In the genomic region with DNA sequence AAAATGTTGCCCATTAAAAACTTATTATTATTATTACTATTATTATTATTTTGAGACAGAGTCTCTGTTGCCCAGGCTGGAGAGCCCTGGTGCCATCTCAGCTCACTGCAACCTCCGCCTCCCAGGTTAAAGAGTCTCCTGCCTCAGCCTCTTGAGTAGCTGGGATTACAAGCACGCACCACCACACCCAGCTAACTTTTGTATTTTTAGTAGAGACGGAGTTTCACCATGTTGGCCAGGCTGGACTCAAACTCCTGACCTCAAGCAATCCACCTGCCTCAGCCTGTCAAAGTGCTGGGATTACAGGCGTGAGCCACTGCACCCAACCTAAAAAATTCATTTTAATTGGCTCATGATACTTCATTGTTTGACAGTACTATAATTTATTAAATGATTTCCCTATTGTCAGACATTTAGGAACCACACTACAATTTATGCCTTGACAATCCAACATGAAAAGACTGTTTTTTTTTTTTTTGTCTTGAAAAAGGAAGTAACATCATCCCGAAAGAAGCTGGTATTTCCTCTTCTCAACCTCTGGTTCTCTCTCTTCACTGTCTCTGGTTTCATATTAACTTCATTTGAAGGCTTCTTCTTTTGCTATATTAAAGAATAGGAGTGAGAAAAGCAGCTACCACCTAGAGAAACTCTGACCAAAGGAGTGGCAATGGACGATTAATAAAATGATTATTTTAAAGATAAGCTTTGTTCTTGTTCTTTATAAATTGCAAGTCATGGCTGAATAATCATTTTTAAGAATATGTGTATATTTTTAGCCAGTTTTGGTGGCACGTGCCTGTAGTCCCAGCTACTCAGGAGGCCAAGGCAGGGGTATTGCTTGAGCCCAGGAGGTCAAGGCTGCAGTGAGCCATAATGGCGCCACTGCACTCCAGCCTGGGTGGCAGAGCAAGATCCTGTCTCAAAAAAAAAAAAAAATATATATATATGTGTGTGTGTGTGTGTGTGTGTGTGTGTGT, we compare ENCODE assay signal across 8 cellular contexts. TPM values are rescaled to one million over a fixed set of nuclear protein-coding genes. Genes with fewer than 3 reads are reported as not detected.
A peak's percentile ranks its signal among the peaks of the same experiment; 100 is the strongest.
DNase-seq lines count a peak whose midpoint lies in the region; ATAC-seq, FAIRE-seq and TF ChIP-seq lines count a peak whose summit lies in the region.
"Not testable (repeated sequence)": the region's sequence is repeated elsewhere in the genome, so short reads cannot be mapped to it uniquely, and the experiment has no call there.

No MANE protein-coding gene starts in this region.

- CTCF ChIA-PET in K562 (lab: Yijun Ruan, JAX; ENCODE audit: low intra/inter-chr PET ratio); HepG2 (lab: Yijun Ruan, JAX; ENCODE audit: low intra/inter-chr PET ratio, low total read pairs): not testable (repeated sequence)

- not testable (repeated sequence) for TF ChIP-seq EP300 in K562 (IDR thresholded peaks at IDR 0.05; ENCODE audit: low read length); HepG2 (IDR thresholded peaks at IDR 0.05; ENCODE audit: low read depth in 2 of 2, low read length in 2 of 2); HepG2 (CRISPR knock-in tag; IDR thresholded peaks at IDR 0.05; ENCODE audit: borderline replicate concordance)

- not testable (repeated sequence) for TF ChIP-seq POLR2A in K562 (conservative IDR thresholded peaks at IDR 0.05); HepG2 (IDR thresholded peaks at IDR 0.05; ENCODE audit: insufficient read depth in 1 of 2, low read depth in 2 of 2, low read length in 2 of 2)

- peaks cover 32 to 44% of the 10 kb centered on the region in 2 experiments; a peak in 4 of 5 replicates for H3K27me3 ChIP-seq in K562 (ENCODE audit: control insufficient read depth in 2 of 2, insufficient read depth in 2 of 2, low read length in 2 of 2)
- not testable (repeated sequence) for H3K27me3 ChIP-seq in HepG2 (ENCODE audit: control insufficient read depth in 1 of 2, insufficient read depth in 2 of 2, low read length in 2 of 2); upper lobe of right lung

- not testable (repeated sequence) for H3K9ac ChIP-seq in K562 (ENCODE audit: insufficient read depth in 1 of 2, low read depth in 2 of 2, low read length in 2 of 2); HepG2 (ENCODE audit: insufficient read depth, low read depth, low read length)

- H2AFZ ChIP-seq in K562 (ENCODE audit: low read depth, low read length); HepG2 (ENCODE audit: low read length): not testable (repeated sequence)

- not testable (repeated sequence) for TF ChIP-seq RAD21 in K562 (CRISPR knock-in tag; conservative IDR thresholded peaks at IDR 0.05 in 1 of 2, IDR thresholded peaks at IDR 0.05 in 1 of 2); HepG2 (CRISPR knock-in tag; IDR thresholded peaks at IDR 0.05)

- not testable (repeated sequence) for H3K79me2 ChIP-seq in K562 (ENCODE audit: control insufficient read depth, insufficient read depth, low read length); HepG2 (ENCODE audit: insufficient read depth, low read length)

- H3K9me3 ChIP-seq in K562 (replicated peaks; ENCODE audit: control insufficient read depth, insufficient read depth, low read depth, low read length); HepG2 (ENCODE audit: low read length); upper lobe of right lung: not testable (repeated sequence)

- not testable (repeated sequence) for H3K36me3 ChIP-seq in K562 (ENCODE audit: control insufficient read depth, insufficient read depth, low read length); HepG2 (replicated peaks in 1 of 2; ENCODE audit: control insufficient read depth in 1 of 2, insufficient read depth in 2 of 2, low read length in 2 of 2); upper lobe of right lung

- not testable (repeated sequence) for H3K4me3 ChIP-seq in K562; HepG2 (replicated peaks in 1 of 3; ENCODE audit: insufficient read depth in 1 of 3, low read depth in 2 of 3, low read length in 3 of 3); upper lobe of right lung

- not testable (repeated sequence) for FAIRE-seq in K562 (lab: Jason Lieb, UNC); HepG2 (lab: Jason Lieb, UNC)

- POLR2A ChIA-PET in K562 (lab: Yijun Ruan, JAX): interaction anchor here (0.5 to 1.1 kb wide), 2 partner anchors 26 to 617 kb away, joined by 3 to 4 read pairs; no protein-coding TSS in a partner anchor
- POLR2A ChIA-PET in HepG2 (lab: Yijun Ruan, JAX): not testable (repeated sequence)

- not testable (repeated sequence) for H3K4me2 ChIP-seq in K562 (ENCODE audit: insufficient read depth, low read length); HepG2 (ENCODE audit: low read depth, low read length)

- intact Hi-C loops in K562 (cut with micrococcal nuclease); HepG2 (cut with micrococcal nuclease; ENCODE audit: unreplicated experiment); upper lobe of right lung (cut with DNase I): not testable (repeated sequence)

- H3K4me1 ChIP-seq in K562 (replicated peaks in 1 of 2; ENCODE audit: control insufficient read depth in 2 of 2, insufficient read depth in 2 of 2, low read length in 2 of 2); upper lobe of right lung: not testable (repeated sequence)
- peaks cover 34% of the 10 kb centered on the region for H3K4me1 ChIP-seq in HepG2 (ENCODE audit: insufficient read depth, low read length)

- TF ChIP-seq CTCF in K562 (IDR thresholded peaks at IDR 0.05 in 2 of 3, conservative IDR thresholded peaks at IDR 0.05 in 1 of 3; ENCODE audit: insufficient read depth in 2 of 3, low read depth in 1 of 3, low read length in 3 of 3); HepG2 (CRISPR knock-in tag; IDR thresholded peaks at IDR 0.05); upper lobe of right lung (IDR thresholded peaks at IDR 0.05): not testable (repeated sequence)

- not testable (repeated sequence) for H3K9me1 ChIP-seq in K562 (ENCODE audit: control insufficient read depth, insufficient read depth, low read length)

- peak; percentile 37 for DNase-seq in EL
- DNase-seq in KBM-7: peak; percentile 70
- DNase-seq in RPMI8226: peak; percentile 56
- DNase-seq in K562 (ENCODE audit: extremely low read depth in 1 of 4, low spot score in 3 of 4); HepG2 (ENCODE audit: low spot score); upper lobe of right lung: not testable (repeated sequence)

- BruUV-seq in K562 (replicated peaks; lab: Mats Ljungman, UMichigan); HepG2 (replicated peaks; lab: Mats Ljungman, UMichigan): not testable (repeated sequence)

- 0% methylated on average over 8 of the region's 8 CpGs for WGBS in K562 (ENCODE audit: insufficient coverage, low coverage, missing lambda C conversion rate)
- 69% methylated on average over 8 of the region's 8 CpGs for WGBS in HepG2 (ENCODE audit: low lambda C conversion rate)

- not testable (repeated sequence) for H4K20me1 ChIP-seq in K562 (replicated peaks; ENCODE audit: control insufficient read depth, insufficient read depth, low read length); HepG2 (ENCODE audit: insufficient read depth, low read length)

- not testable (repeated sequence) for H3K27ac ChIP-seq in K562 (ENCODE audit: extremely low read depth, low read depth, low read length); HepG2 (ENCODE audit: extremely low read length, insufficient read depth, low read length); upper lobe of right lung

- ATAC-seq in GM18909 (IDR thresholded peaks at IDR 0.05; ENCODE audit: poor library complexity, unreplicated experiment) (peak; percentile 83), HG02678 (IDR thresholded peaks at IDR 0.05; ENCODE audit: unreplicated experiment) (peak; percentile 61), upper lobe of right lung (peak; percentile 49)
- not testable (repeated sequence) for ATAC-seq in K562, HepG2

- in situ Hi-C loops in KBM-7 (cut with MboI; ENCODE audit: low pct_unique_long_range_greater_than_20kb, low sequenced_read_pairs); K562 (cut with MboI); HepG2 (cut with HindIII; ENCODE audit: extremely low pct_ligation_motif_present, low pct_unique_long_range_greater_than_20kb): not testable (repeated sequence)

RNA-seq across cellular contexts. Expression of gene CABLES1, which starts 44.0 kb away (rescaled TPM):
- total RNA-seq in K562 (2011; cell fraction: chromatin; rRNA removed; ENCODE audit: low replicate concordance): 0.76 TPM in 1 of 2 replicates, not detected in the other
- not detected in 2 replicates for total RNA-seq in K562 (2011; cell fraction: nucleolus; rRNA removed)
- total RNA-seq in K562 (2011; cell fraction: nucleoplasm; rRNA removed): 0.31 TPM in 1 of 2 replicates, not detected in the other
- 0.04 and 0.09 TPM in 2 replicates for total RNA-seq in K562 (2014; rRNA removed)
- total RNA-seq in K562 (2014; rRNA removed; fragmentation: Illumina TruSeq; extraction: Trizol): not detected in 2 replicates
- total RNA-seq in K562 (2015; rRNA removed; fragmentation: Illumina TruSeq; extraction: Trizol): not detected in 2 replicates
- total RNA-seq in K562 (2021): 0.07 and 0.09 TPM in 2 replicates
- 0.04 TPM in 1 of 2 replicates, not detected in the other for polyA plus RNA-seq in K562 (2011; rRNA removed)
- polyA plus RNA-seq in K562 (2011; cell fraction: cytosol; rRNA removed): not detected in 2 replicates
- polyA plus RNA-seq in K562 (2011; cell fraction: nucleus; rRNA removed): 0.07 TPM in 1 of 2 replicates, not detected in the other
- 0.08 and 0.10 TPM in 2 replicates for polyA plus RNA-seq in K562 (2012)
- polyA plus RNA-seq in K562 (2014; fragmentation: Illumina TruSeq; extraction: Trizol): 0.04 TPM in 1 of 2 replicates, not detected in the other
- polyA plus RNA-seq in K562 (2014; fragmentation: Nextera tagmentation; extraction: Ambion mirVana): under 1 TPM; 0.04 to 0.10 TPM
- polyA plus RNA-seq in K562 (2014; rRNA removed): not detected in 2 replicates
- not detected in 2 replicates for polyA minus RNA-seq in K562 (2011; rRNA and poly(A)+ RNA removed)
- not detected in 2 replicates for polyA minus RNA-seq in K562 (2011; cell fraction: cytosol; rRNA and poly(A)+ RNA removed)
- 0.40 TPM in 1 of 2 replicates, not detected in the other for polyA minus RNA-seq in K562 (2011; cell fraction: nucleus; rRNA and poly(A)+ RNA removed)
- 25.8 and 32.4 TPM in 2 replicates for total RNA-seq in HepG2 (2016; rRNA removed; fragmentation: Illumina TruSeq; extraction: Trizol)
- 7.2 and 8.8 TPM in 2 replicates for total RNA-seq in HepG2 (2016; cell fraction: cytosol; rRNA removed; fragmentation: Illumina TruSeq; extraction: Trizol; ENCODE audit: low read depth)
- total RNA-seq in HepG2 (2016; cell fraction: insoluble cytoplasmic fraction; rRNA removed; fragmentation: Illumina TruSeq; extraction: Trizol): 24.2 and 25.8 TPM in 2 replicates
- total RNA-seq in HepG2 (2016; cell fraction: membrane; rRNA removed; fragmentation: Illumina TruSeq; extraction: Trizol): 31.6 and 31.8 TPM in 2 replicates
- total RNA-seq in HepG2 (2016; cell fraction: nucleus; rRNA removed; fragmentation: Illumina TruSeq; extraction: Trizol): 23.4 and 24.3 TPM in 2 replicates
- polyA plus RNA-seq in HepG2 (2011; rRNA removed): 14.7 and 15.5 TPM in 2 replicates
- polyA plus RNA-seq in HepG2 (2011; cell fraction: cytosol; rRNA removed): 11.3 and 13.8 TPM in 2 replicates
- polyA plus RNA-seq in HepG2 (2011; cell fraction: nucleus; rRNA removed): 13.3 and 13.6 TPM in 2 replicates
- 21.4 and 30.0 TPM in 2 replicates for polyA plus RNA-seq in HepG2 (2012)
- 8.1 and 10.3 TPM in 2 replicates for polyA plus RNA-seq in HepG2 (2016; cell fraction: cytosol; fragmentation: Illumina TruSeq; extraction: Trizol; ENCODE audit: low read depth)
- polyA plus RNA-seq in HepG2 (2016; cell fraction: insoluble cytoplasmic fraction; fragmentation: Illumina TruSeq; extraction: Trizol; ENCODE audit: low read depth): 31.8 and 42.4 TPM in 2 replicates
- polyA plus RNA-seq in HepG2 (2016; cell fraction: membrane; fragmentation: Illumina TruSeq; extraction: Trizol; ENCODE audit: low read depth): 27.2 and 29.8 TPM in 2 replicates
- 28.1 and 31.7 TPM in 2 replicates for polyA plus RNA-seq in HepG2 (2016; cell fraction: nucleus; fragmentation: Illumina TruSeq; extraction: Trizol; ENCODE audit: insufficient read depth, low read depth)
- polyA minus RNA-seq in HepG2 (2011; rRNA and poly(A)+ RNA removed; ENCODE audit: low replicate concordance): 12.7 and 15.8 TPM in 2 replicates
- 12.3 and 13.9 TPM in 2 replicates for polyA minus RNA-seq in HepG2 (2011; cell fraction: cytosol; rRNA and poly(A)+ RNA removed)
- 26.8 and 35.3 TPM in 2 replicates for polyA minus RNA-seq in HepG2 (2011; cell fraction: nucleus; rRNA and poly(A)+ RNA removed)
- 39.5 TPM for total RNA-seq in upper lobe of right lung

Comparison
In these comparisons a context has a peak if more than half of its experiments do, and no peak if none do; other contexts are left out.
1. RNA of gene CABLES1, which starts 44.0 kb away (total RNA-seq): 39.5 TPM in upper lobe of right lung (single experiment) and 7.2 to 32.4 TPM in HepG2; 0.04 to 0.76 TPM in K562; every median in the first group is over 4 times any median in the second.